Comparison of ENCODE assay signal across 8 cellular contexts in genomic region chr9:126806336-126806735, GRCh38. TPM values are rescaled to one million over a fixed set of nuclear protein-coding genes. Genes with fewer than 3 reads are reported as not detected.
A peak's percentile ranks its signal among the peaks of the same experiment; 100 is the strongest.
DNase-seq lines count a peak whose midpoint lies in the region; ATAC-seq and TF ChIP-seq lines count a peak whose summit lies in the region.

No MANE protein-coding gene starts in this region.

- peak overlapping the region; percentile 91 for H3K27ac Mint-ChIP-seq in Caco-2 (ENCODE audit: unreplicated experiment)
- peak overlapping the region; percentile 95 for H3K27ac Mint-ChIP-seq in chondrocyte (ENCODE audit: unreplicated experiment)
- H3K27ac Mint-ChIP-seq in nephron progenitor cell = peak overlapping the region; percentile 85

- no peaks in the 10 kb centered on the region for H3K9me3 Mint-ChIP-seq in Caco-2 (ENCODE audit: unreplicated experiment)
- no peaks in the 10 kb centered on the region for H3K9me3 Mint-ChIP-seq in chondrocyte (ENCODE audit: low read depth)
- H3K9me3 Mint-ChIP-seq in nephron progenitor cell = peaks cover 5% of the 10 kb centered on the region

- H3K4me3 Mint-ChIP-seq in Caco-2 (ENCODE audit: unreplicated experiment) = peak overlapping the region; percentile 85
- peak overlapping the region; percentile 91 for H3K4me3 Mint-ChIP-seq in chondrocyte (ENCODE audit: unreplicated experiment)
- peak overlapping the region; percentile 96 for H3K4me3 Mint-ChIP-seq in nephron progenitor cell

- H3K27me3 Mint-ChIP-seq in Caco-2 (ENCODE audit: insufficient read depth, unreplicated experiment) = no peaks in the 10 kb centered on the region
- no peaks in the 10 kb centered on the region for H3K27me3 Mint-ChIP-seq in chondrocyte (ENCODE audit: low read depth)
- peaks cover 23% of the 10 kb centered on the region for H3K27me3 Mint-ChIP-seq in nephron progenitor cell (ENCODE audit: low read depth, poor library complexity)

- H3K4me1 Mint-ChIP-seq in Caco-2 (ENCODE audit: low read depth, unreplicated experiment) = peaks cover 25% of the 10 kb centered on the region
- H3K4me1 Mint-ChIP-seq in chondrocyte (ENCODE audit: low read depth) = peaks cover 37% of the 10 kb centered on the region
- H3K4me1 Mint-ChIP-seq in nephron progenitor cell = peaks cover 38% of the 10 kb centered on the region

- POLR2A ChIA-PET in Caco-2 (lab: Charles Lee) = no interaction called here

- H3K36me3 ChIP-seq in Caco-2 (ENCODE audit: control insufficient read depth, insufficient read depth, low read length) = no peaks in the 10 kb centered on the region

- no peak overlapping the region; the same call in 1 of the 2 replicates for H3K4me3 ChIP-seq in Caco-2 (ENCODE audit: low read depth, low read length)

- ATAC-seq in GM18502 (IDR thresholded peaks at IDR 0.05; ENCODE audit: poor library complexity, unreplicated experiment) = no peak

- H3K36me3 Mint-ChIP-seq in Caco-2 (ENCODE audit: insufficient read depth, unreplicated experiment) = peaks cover 19% of the 10 kb centered on the region
- no peaks in the 10 kb centered on the region for H3K36me3 Mint-ChIP-seq in chondrocyte (ENCODE audit: low read depth)
- H3K36me3 Mint-ChIP-seq in nephron progenitor cell (ENCODE audit: low read depth) = peaks cover 4% of the 10 kb centered on the region

- intact Hi-C loops in Caco-2 (cut with micrococcal nuclease; ENCODE audit: unreplicated experiment) = no loop called here

- no peaks in the 10 kb centered on the region for H3K27me3 ChIP-seq in Caco-2 (replicated peaks; ENCODE audit: control insufficient read depth, insufficient read depth, low read length)

- DNase-seq in Caco-2 = no peak
- peak; percentile 56 for DNase-seq in MV-4-11 (lab: John Stamatoyannopoulos, UW)
- no peak for DNase-seq in chondrocyte (ENCODE audit: low spot score)
- no peak for DNase-seq in nephron progenitor cell
- no peak for DNase-seq in DMS 273 (lab: John Stamatoyannopoulos, UW; ENCODE audit: unreplicated experiment)
- no peak for DNase-seq in germinal center (ENCODE audit: low spot score)
- DNase-seq in DMS 273 treated with DMSO at 0.1 percent for 48 hours (lab: John Stamatoyannopoulos, UW) = no peak

- no peaks in the 10 kb centered on the region for H3K9me3 ChIP-seq in Caco-2

- no TSS peak for BruUV-seq in Caco-2 (replicated peaks; lab: Mats Ljungman, UMichigan)

- CTCF ChIA-PET in Caco-2 (lab: Charles Lee) = no interaction called here

- peaks cover 5% of the 10 kb centered on the region; the same call in 1 of the 2 replicates for H3K4me1 ChIP-seq in Caco-2

- no peak for TF ChIP-seq CTCF in Caco-2 (IDR thresholded peaks at IDR 0.05; ENCODE audit: insufficient read depth in 1 of 2, low read depth in 1 of 2, low read length in 1 of 2, severe bottlenecking in 1 of 2, unreplicated experiment in 1 of 2)
- no peak for TF ChIP-seq CTCF in chondrocyte (IDR thresholded peaks at IDR 0.05)
- TF ChIP-seq CTCF in nephron progenitor cell (IDR thresholded peaks at IDR 0.05) = no peak

RNA-seq across cellular contexts. Expression of gene ZBTB43, which starts 1.5 kb away (rescaled TPM):
- total RNA-seq in Caco-2 (2022) (17.7 and 18.5 TPM in 2 replicates), chondrocyte (15.6 to 18.8 TPM (median 17.7 TPM) in 3 replicates)

RNA-seq across cellular contexts. Expression of gene ZBTB34, which starts 54.1 kb away (rescaled TPM):
- total RNA-seq in Caco-2 (2022) = 16.8 and 17.1 TPM in 2 replicates
- total RNA-seq in chondrocyte = 13.3 to 16.2 TPM (median 14.5 TPM) in 3 replicates
